In the genomic region with DNA sequence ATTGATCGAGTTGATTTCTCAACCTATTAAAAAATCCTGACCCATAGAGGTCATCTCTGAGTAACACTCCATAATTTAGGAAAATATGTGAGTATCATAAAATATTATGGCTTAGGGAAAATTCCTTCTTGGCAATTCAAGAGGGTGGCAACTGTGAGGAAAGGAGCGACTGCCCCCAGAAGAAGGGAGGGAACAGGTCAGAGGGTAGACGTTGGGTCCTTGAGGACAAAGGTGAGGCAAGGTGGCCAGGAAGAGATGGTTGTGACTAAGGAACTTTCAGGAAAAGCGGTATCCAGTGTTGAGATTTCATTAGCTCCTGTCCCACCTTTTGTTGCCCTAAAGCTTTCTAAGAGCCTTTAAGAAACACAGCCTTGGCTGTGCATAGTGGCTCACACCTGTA, we compare ENCODE assay signal across 20 cellular contexts. TPM values are rescaled to one million over a fixed set of nuclear protein-coding genes. Genes with fewer than 3 reads are reported as not detected.
A peak's percentile ranks its signal among the peaks of the same experiment; 100 is the strongest.
DNase-seq lines count a peak whose midpoint lies in the region; FAIRE-seq and TF ChIP-seq lines count a peak whose summit lies in the region.
"Had no signal": no experiment of that assay in that cellular context is flagged by ENCODE, and none has a peak within 500 bp of the region (broad histone marks: within the 10 kb centered on the region; RNA-seq: fewer than 3 reads in every experiment).

No MANE protein-coding gene starts in this region.

- no peak overlapping the region for H3K4me3 Mint-ChIP-seq in neural crest cell
- H3K4me3 Mint-ChIP-seq: B cell; CD4-positive, alpha-beta T cell; CD8-positive, alpha-beta T cell had no signal

- no peak for TF ChIP-seq CTCF in bronchial epithelial cell (IDR thresholded peaks at IDR 0.05; ENCODE audit: insufficient read depth, low read length, severe bottlenecking)
- TF ChIP-seq CTCF in neural crest cell (conservative IDR thresholded peaks at IDR 0.05), result no peak

- no peaks in the 10 kb centered on the region for H3K27me3 Mint-ChIP-seq in neural crest cell (ENCODE audit: low read depth)

- no peaks in the 10 kb centered on the region for H3K36me3 Mint-ChIP-seq in neural crest cell (ENCODE audit: low read depth)
- H3K36me3 Mint-ChIP-seq: CD8-positive, alpha-beta T cell had no signal

- H3K27ac Mint-ChIP-seq in neural crest cell (ENCODE audit: unreplicated experiment), result peak overlapping the region; percentile 70
- H3K27ac Mint-ChIP-seq: B cell; CD4-positive, alpha-beta T cell; CD8-positive, alpha-beta T cell had no signal

- peaks cover 4% of the 10 kb centered on the region for H3K27me3 ChIP-seq in bronchial epithelial cell (ENCODE audit: control insufficient read depth, insufficient read depth, low read length)
- H3K27me3 ChIP-seq: BLaER1 treated with 17β-estradiol and CSF1 and Interleukin-3, amounts not matched to agents 10 nM and 100 nM had no signal

- DNase-seq in bronchial epithelial cell (ENCODE audit: low read depth), result no peak
- peak; percentile 12 for DNase-seq in mesenteric fat pad (ENCODE audit: low spot score)
- DNase-seq in neural crest cell (ENCODE audit: low read depth, low spot score), result no peak
- DNase-seq in posterior vena cava (ENCODE audit: low spot score), result peak; percentile 23
- no peak for DNase-seq in middle frontal gyrus (ENCODE audit: extremely low spot score, low spot score)
- no peak for DNase-seq in DMS 273 (lab: John Stamatoyannopoulos, UW; ENCODE audit: unreplicated experiment)
- no peak for DNase-seq in NCI-H2171 treated with DMSO at 0.1 percent for 48 hours (lab: John Stamatoyannopoulos, UW)
- DNase-seq: AML-193; Caco-2; Calu3; CD4-positive, alpha-beta T cell; CD8-positive, alpha-beta T cell; DMS79 treated with DMSO at 0.1 percent for 48 hours; GF-D8 had no signal

- no peak overlapping the region for H3K4me3 ChIP-seq in bronchial epithelial cell (ENCODE audit: low read depth, low read length)
- H3K4me3 ChIP-seq: A549; BLaER1 treated with 17β-estradiol and CSF1 and Interleukin-3, amounts not matched to agents 10 nM and 100 nM had no signal

- FAIRE-seq in bronchial epithelial cell (lab: Jason Lieb, UNC), result peak; percentile 68
- FAIRE-seq: A549, G401.6, GM12891, GM19239 had no signal

- intact Hi-C loops in posterior vena cava (cut with DNase I), result no loop called here

- no peaks in the 10 kb centered on the region for H3K4me1 Mint-ChIP-seq in neural crest cell
- H3K4me1 Mint-ChIP-seq: B cell had no signal

- peaks cover 2% of the 10 kb centered on the region for H3K9me3 Mint-ChIP-seq in neural crest cell
- H3K9me3 Mint-ChIP-seq: CD4-positive, alpha-beta T cell; CD8-positive, alpha-beta T cell had no signal

- no peaks in the 10 kb centered on the region for H3K36me3 ChIP-seq in bronchial epithelial cell (ENCODE audit: control insufficient read depth, insufficient read depth, low read length)
- H3K36me3 ChIP-seq: BLaER1 treated with 17β-estradiol and CSF1 and Interleukin-3, amounts not matched to agents 10 nM and 100 nM had no signal

RNA-seq across cellular contexts. Expression of a gene that starts 10.5 kb away (rescaled TPM):
- total RNA-seq in bronchial epithelial cell, result 17.9 and 22.4 TPM in 2 replicates
- 26.5 TPM for total RNA-seq in mesenteric fat pad
- 54.7 and 57.7 TPM in 2 replicates for total RNA-seq in neural crest cell
- total RNA-seq in posterior vena cava, result 10 to 100 TPM; 28.9 to 33.3 TPM
- total RNA-seq: B cell had no signal

Comparison
In these comparisons a context has a peak if more than half of its experiments do, and no peak if none do; other contexts are left out.
1. DNase-seq: peak in mesenteric fat pad (single experiment) and posterior vena cava (single experiment); none in bronchial epithelial cell (single experiment), neural crest cell (single experiment), middle frontal gyrus (single experiment), DMS 273 (single experiment) and NCI-H2171 treated with DMSO at 0.1 percent for 48 hours (single experiment).